Comparison of ENCODE assay signal across 1 cellular context in the genomic region with DNA sequence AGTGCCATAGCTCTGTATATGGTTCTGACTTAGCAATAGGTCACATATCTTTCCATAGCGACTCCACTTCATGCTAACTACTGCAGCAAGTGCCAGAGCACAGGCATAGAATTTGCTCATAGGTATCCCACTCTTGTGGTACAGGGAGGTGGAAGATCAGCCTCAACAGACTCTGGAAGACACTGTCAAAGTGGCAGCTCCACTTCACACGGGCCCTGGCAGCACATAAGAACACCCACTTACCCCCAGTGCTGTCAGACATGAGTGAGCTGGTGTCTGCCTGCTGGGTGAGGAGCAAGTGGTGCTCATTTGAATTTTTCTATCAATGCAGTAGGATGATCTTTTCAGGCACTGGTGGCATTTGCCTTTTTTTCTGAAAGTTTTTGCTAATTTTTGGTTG.
TF ChIP-seq lines count a peak whose summit lies in the region.

No MANE protein-coding gene starts in this region.

TF ChIP-seq in IMR-90, 13 proteins besides CTCF, POLR2A, EP300 and RAD21:
- TF ChIP-seq, protein P1, sequence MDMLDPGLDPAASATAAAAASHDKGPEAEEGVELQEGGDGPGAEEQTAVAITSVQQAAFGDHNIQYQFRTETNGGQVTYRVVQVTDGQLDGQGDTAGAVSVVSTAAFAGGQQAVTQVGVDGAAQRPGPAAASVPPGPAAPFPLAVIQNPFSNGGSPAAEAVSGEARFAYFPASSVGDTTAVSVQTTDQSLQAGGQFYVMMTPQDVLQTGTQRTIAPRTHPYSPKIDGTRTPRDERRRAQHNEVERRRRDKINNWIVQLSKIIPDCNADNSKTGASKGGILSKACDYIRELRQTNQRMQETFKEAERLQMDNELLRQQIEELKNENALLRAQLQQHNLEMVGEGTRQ (IDR thresholded peaks at IDR 0.05; ENCODE audit: low read depth, low read length) = no peak
- TF ChIP-seq RFX5 (IDR thresholded peaks at IDR 0.05; ENCODE audit: low read depth, low read length) (no peak), RCOR1 (IDR thresholded peaks at IDR 0.05; ENCODE audit: insufficient replicate concordance, low read length) (no peak), MXI1 (IDR thresholded peaks at IDR 0.05; ENCODE audit: borderline replicate concordance, low read depth, low read length) (no peak), CEBPB (IDR thresholded peaks at IDR 0.05; ENCODE audit: low read depth, low read length) (no peak), FOS (IDR thresholded peaks at IDR 0.05; ENCODE audit: low read depth, low read length) (no peak), SMC3 (IDR thresholded peaks at IDR 0.05; ENCODE audit: low read depth, low read length) (no peak), MAZ (IDR thresholded peaks at IDR 0.05; ENCODE audit: borderline replicate concordance, low read depth, low read length) (no peak), MAFK (IDR thresholded peaks at IDR 0.05; ENCODE audit: low read depth, low read length) (no peak), NFE2L2 (IDR thresholded peaks at IDR 0.05; ENCODE audit: low read depth, low read length) (no peak), CHD1 (IDR thresholded peaks at IDR 0.05; ENCODE audit: low read depth, low read length) (no peak), BHLHE40 (IDR thresholded peaks at IDR 0.05; ENCODE audit: low read depth, low read length) (no peak)
- TF ChIP-seq, protein P2, sequence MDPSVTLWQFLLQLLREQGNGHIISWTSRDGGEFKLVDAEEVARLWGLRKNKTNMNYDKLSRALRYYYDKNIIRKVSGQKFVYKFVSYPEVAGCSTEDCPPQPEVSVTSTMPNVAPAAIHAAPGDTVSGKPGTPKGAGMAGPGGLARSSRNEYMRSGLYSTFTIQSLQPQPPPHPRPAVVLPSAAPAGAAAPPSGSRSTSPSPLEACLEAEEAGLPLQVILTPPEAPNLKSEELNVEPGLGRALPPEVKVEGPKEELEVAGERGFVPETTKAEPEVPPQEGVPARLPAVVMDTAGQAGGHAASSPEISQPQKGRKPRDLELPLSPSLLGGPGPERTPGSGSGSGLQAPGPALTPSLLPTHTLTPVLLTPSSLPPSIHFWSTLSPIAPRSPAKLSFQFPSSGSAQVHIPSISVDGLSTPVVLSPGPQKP (IDR thresholded peaks at IDR 0.05; ENCODE audit: borderline replicate concordance, low read depth, low read length) = no peak
